Comparison of ENCODE assay signal across 22 cellular contexts in the genomic region with DNA sequence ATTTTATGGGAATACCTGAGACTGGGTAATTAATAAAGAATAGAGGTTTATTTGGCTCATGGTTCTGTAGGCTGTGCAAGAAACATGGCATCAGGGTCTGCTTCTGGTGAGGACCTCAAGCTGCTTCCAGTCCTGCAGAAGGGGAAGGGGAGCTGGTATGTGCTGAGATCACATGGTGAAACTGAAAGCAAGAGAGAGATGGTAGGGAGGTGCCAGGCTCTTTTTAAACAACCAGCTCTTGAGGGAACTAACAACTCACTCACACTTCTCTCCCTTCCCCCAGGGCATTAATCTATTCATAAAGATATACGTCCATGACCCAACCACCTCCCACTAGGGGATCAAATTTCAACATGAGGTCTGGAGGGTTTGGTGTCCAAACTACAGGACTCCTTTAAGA.
"Had no signal": no experiment of that assay in that cellular context is flagged by ENCODE, and none has a peak within 500 bp of the region (broad histone marks: within the 10 kb centered on the region; RNA-seq: fewer than 3 reads in every experiment).

No MANE protein-coding gene starts in this region.

- H3K27me3 ChIP-seq: colonic mucosa, ovary, suprapubic skin, transverse colon, vagina had no signal

- H3K36me3 ChIP-seq: colonic mucosa, ovary, suprapubic skin had no signal

- H3K4me1 ChIP-seq: colonic mucosa, lower lobe of right lung, suprapubic skin, transverse colon, vagina had no signal

- H3K9me3 ChIP-seq: colonic mucosa, ovary had no signal

- ATAC-seq: left ventricle myocardium superior; lower lobe of right lung; natural killer cell; psoas muscle; right cardiac atrium; stimulated activated naive CD8-positive, alpha-beta T cell treated with anti-CD3 and anti-CD28 coated beads, Interleukin-15, amount 100 ng/mL, for 72 hours had no signal

- FAIRE-seq: frontal cortex, keratinocyte, small intestine had no signal

- DNase-seq: colonic mucosa; effector CD8-positive, alpha-beta T cell; hypothalamus; left ventricle myocardium superior; lower lobe of right lung; natural killer cell; occipital lobe; ovary; posterior cingulate gyrus; psoas muscle; right cardiac atrium; small intestine; stimulated activated CD4-positive, alpha-beta T cell treated with anti-CD3 and anti-CD28 coated beads, Interleukin-15, amount 100 ng/mL, for 24 hours; stimulated activated CD4-positive, alpha-beta T cell treated with anti-CD3 and anti-CD28 coated beads, Interleukin-2, amount 100 ng/mL, for 48 hours; stimulated activated CD8-positive, alpha-beta memory T cell treated with anti-CD3 and anti-CD28 coated beads, Interleukin-4, amount 100 ng/mL, for 48 hours; stimulated activated naive CD4-positive, alpha-beta T cell; stimulated activated naive CD8-positive, alpha-beta T cell treated with anti-CD3 and anti-CD28 coated beads, Interleukin-15, amount 100 ng/mL, for 72 hours; transverse colon had no signal

- H3K4me3 ChIP-seq: colonic mucosa, lower lobe of right lung, ovary, psoas muscle, suprapubic skin, transverse colon, vagina had no signal

- H3K27ac ChIP-seq: colonic mucosa, lower lobe of right lung, ovary, psoas muscle, suprapubic skin, transverse colon, vagina had no signal
